In genomic region chr6:146902846-146903245, GRCh38 we compare ENCODE assay signal across 19 cellular contexts.
DNase-seq lines count a peak whose midpoint lies in the region; ATAC-seq and TF ChIP-seq lines count a peak whose summit lies in the region.
"Had no signal": no experiment of that assay in that cellular context is flagged by ENCODE, and none has a peak within 500 bp of the region (broad histone marks: within the 10 kb centered on the region; RNA-seq: fewer than 3 reads in every experiment).

No MANE protein-coding gene starts in this region.

- no peaks in the 10 kb centered on the region for H3K9me2 ChIP-seq in GM23338 (ENCODE audit: insufficient read depth)

- H3K27ac Mint-ChIP-seq in GM23338 (no peak overlapping the region), endodermal cell (no peak overlapping the region)
- H3K27ac Mint-ChIP-seq: T-helper 1 cell treated with Interleukin-12 subunit alpha and Interleukin-12 subunit beta and Interleukin-4 antibody, amounts not matched to agents 30 μg/mL and 1 μg/mL, for 36 hours had no signal

- H3K4me1 Mint-ChIP-seq in GM23338 (peaks cover 4% of the 10 kb centered on the region; the same call in 2 of the 3 replicates), endodermal cell (no peaks in the 10 kb centered on the region)

- H3K27me3 ChIP-seq in GM23338 (ENCODE audit: insufficient read depth), result no peaks in the 10 kb centered on the region
- H3K27me3 ChIP-seq in adipocyte (replicated peaks; ENCODE audit: control insufficient read depth, insufficient read depth, low read length), result no peaks in the 10 kb centered on the region
- H3K27me3 ChIP-seq in osteoblast (ENCODE audit: insufficient read depth, low read length), result no peaks in the 10 kb centered on the region
- H3K27me3 ChIP-seq in endodermal cell (ENCODE audit: control insufficient read depth, insufficient read depth, low read length, poor library complexity, severe bottlenecking), result no peaks in the 10 kb centered on the region

- H3K4me3 ChIP-seq in GM23338 (no peak overlapping the region), adipocyte (ENCODE audit: low read length) (no peak overlapping the region), osteoblast (ENCODE audit: insufficient read depth, low read length) (no peak overlapping the region), endodermal cell (ENCODE audit: low read length) (no peak overlapping the region)
- H3K4me3 ChIP-seq: SK-N-MC had no signal

- no peaks in the 10 kb centered on the region for H3K9me3 ChIP-seq in adipocyte (ENCODE audit: control insufficient read depth, low read length)
- H3K9me3 ChIP-seq in osteoblast (ENCODE audit: low read depth, low read length), result no peaks in the 10 kb centered on the region
- no peaks in the 10 kb centered on the region for H3K9me3 ChIP-seq in endodermal cell (ENCODE audit: control insufficient read depth, low read length)
- H3K9me3 ChIP-seq: Caco-2 had no signal

- no peak overlapping the region for H3K4me2 ChIP-seq in GM23338
- no peak overlapping the region for H3K4me2 ChIP-seq in osteoblast (ENCODE audit: insufficient read depth, low read length)

- H3K36me3 Mint-ChIP-seq in GM23338 (ENCODE audit: low read depth), result no peaks in the 10 kb centered on the region
- H3K36me3 Mint-ChIP-seq in endodermal cell (ENCODE audit: low read depth), result no peaks in the 10 kb centered on the region
- H3K36me3 Mint-ChIP-seq: CD14-positive monocyte had no signal

- H3K4me1 ChIP-seq in GM23338 (ENCODE audit: insufficient read depth) (peaks cover 4% of the 10 kb centered on the region; the same call in 1 of the 2 replicates), adipocyte (ENCODE audit: control insufficient read depth, insufficient read depth, low read length) (peaks cover 15% of the 10 kb centered on the region), osteoblast (ENCODE audit: insufficient read depth, low read length) (peaks cover 25% of the 10 kb centered on the region), endodermal cell (ENCODE audit: control insufficient read depth, insufficient read depth, low read length) (no peaks in the 10 kb centered on the region)
- H3K4me1 ChIP-seq: Caco-2 had no signal

- H3K36me3 ChIP-seq in GM23338 (ENCODE audit: insufficient read depth) (no peaks in the 10 kb centered on the region), adipocyte (ENCODE audit: control insufficient read depth, insufficient read depth, low read length, severe bottlenecking) (no peaks in the 10 kb centered on the region), osteoblast (ENCODE audit: insufficient read depth, low read length) (no peaks in the 10 kb centered on the region), endodermal cell (ENCODE audit: control insufficient read depth, insufficient read depth, low read length) (no peaks in the 10 kb centered on the region)

- H3K4me3 Mint-ChIP-seq in GM23338 (no peak overlapping the region), endodermal cell (no peak overlapping the region)
- H3K4me3 Mint-ChIP-seq: T-helper 1 cell treated with Interleukin-12 subunit alpha and Interleukin-12 subunit beta and Interleukin-4 antibody, amounts not matched to agents 30 μg/mL and 1 μg/mL, for 36 hours had no signal

- no peak overlapping the region for H3K9ac ChIP-seq in adipocyte (ENCODE audit: low read length)
- H3K9ac ChIP-seq in endodermal cell (ENCODE audit: extremely low read depth, low read length, poor library complexity, severe bottlenecking), result no peak overlapping the region

- no peaks in the 10 kb centered on the region for H3K79me2 ChIP-seq in GM23338 (replicated peaks; ENCODE audit: insufficient read depth)
- H3K79me2 ChIP-seq in osteoblast (ENCODE audit: insufficient read depth, low read length), result no peaks in the 10 kb centered on the region

- no peak for ATAC-seq in GM23338

- DNase-seq in NCI-H748 (lab: John Stamatoyannopoulos, UW; ENCODE audit: unreplicated experiment) (peak; percentile 12), NCI-H748 treated with DMSO at 0.1 percent for 48 hours (lab: John Stamatoyannopoulos, UW) (no peak), GM23338 (ENCODE audit: low spot score) (no peak), adipocyte (ENCODE audit: low read depth) (peak; percentile 33), osteoblast (ENCODE audit: insufficient read length, low spot score, missing footprints) (peak; percentile 18), endodermal cell (no peak), NCI-H1417 treated with DMSO at 0.1 percent for 48 hours (lab: John Stamatoyannopoulos, UW) (no peak)
- DNase-seq in activated CD8-positive, alpha-beta memory T cell treated with anti-CD3 and anti-CD28 coated beads, Interleukin-2, amount 50 U/mL, for 4 hours, result no peak
- DNase-seq: KG1, MM.1S, NCI-H1105, NCI-H187, NCI-H774, RPMI8226 had no signal

- no peaks in the 10 kb centered on the region for H3K9me3 Mint-ChIP-seq in GM23338
- no peaks in the 10 kb centered on the region for H3K9me3 Mint-ChIP-seq in endodermal cell
- H3K9me3 Mint-ChIP-seq: CD14-positive monocyte; T-helper 1 cell treated with Interleukin-12 subunit alpha and Interleukin-12 subunit beta and Interleukin-4 antibody, amounts not matched to agents 30 μg/mL and 1 μg/mL, for 36 hours had no signal

- TF ChIP-seq CTCF in GM23338 (conservative IDR thresholded peaks at IDR 0.05; ENCODE audit: low read depth in 2 of 2) (no peak), osteoblast (IDR thresholded peaks at IDR 0.05; ENCODE audit: extremely low read depth, low read depth, low read length) (no peak), endodermal cell (conservative IDR thresholded peaks at IDR 0.05) (no peak)

- H4K20me1 ChIP-seq in GM23338 (replicated peaks; ENCODE audit: insufficient read depth), result no peaks in the 10 kb centered on the region
- no peaks in the 10 kb centered on the region for H4K20me1 ChIP-seq in osteoblast (ENCODE audit: insufficient read depth, low read length)

- H3K27me3 Mint-ChIP-seq in GM23338 (ENCODE audit: insufficient read depth, low read depth, poor library complexity) (peaks cover 2% of the 10 kb centered on the region), endodermal cell (ENCODE audit: insufficient read depth) (no peaks in the 10 kb centered on the region)

- H3K27ac ChIP-seq in GM23338 (ENCODE audit: low read depth) (no peak overlapping the region), osteoblast (ENCODE audit: low read depth, low read length) (no peak overlapping the region), endodermal cell (ENCODE audit: low read depth, low read length) (no peak overlapping the region)
- H3K27ac ChIP-seq: 22Rv1, SK-N-MC had no signal

- H3F3A ChIP-seq in GM23338 (replicated peaks; ENCODE audit: low read depth), result no peaks in the 10 kb centered on the region

- peak overlapping the region; percentile 72; the same call in 1 of the 2 replicates for H2AFZ ChIP-seq in GM23338
- peak overlapping the region; percentile 52 for H2AFZ ChIP-seq in osteoblast (ENCODE audit: low read length)

- no CpG with 5 or more reads among the region's 1 CpG for WGBS in endodermal cell (ENCODE audit: insufficient coverage in 1 of 2, insufficient read length in 1 of 2), 2 experiments

TF ChIP-seq in GM23338, 12 proteins besides CTCF, POLR2A, EP300 and RAD21 (continues in another document):
- TF ChIP-seq ZNF114 (CRISPR knock-in tag; IDR thresholded peaks at IDR 0.05) (no peak), STAT1 (IDR thresholded peaks at IDR 0.05; ENCODE audit: unreplicated experiment) (no peak), CREB1 (CRISPR knock-in tag; IDR thresholded peaks at IDR 0.05; ENCODE audit: low read depth) (no peak), ZNF331 (CRISPR knock-in tag; IDR thresholded peaks at IDR 0.05; ENCODE audit: low read depth) (no peak), JUNB (IDR thresholded peaks at IDR 0.05; ENCODE audit: unreplicated experiment) (no peak)

Comparison
In these comparisons a context has a peak if more than half of its experiments do, and no peak if none do; other contexts are left out.
1. DNase-seq: peak in NCI-H748 (single experiment), adipocyte (single experiment) and osteoblast (single experiment); none in NCI-H748 treated with DMSO at 0.1 percent for 48 hours (single experiment), GM23338 (single experiment), endodermal cell (single experiment), activated CD8-positive, alpha-beta memory T cell treated with anti-CD3 and anti-CD28 coated beads, Interleukin-2, amount 50 U/mL, for 4 hours (single experiment) and NCI-H1417 treated with DMSO at 0.1 percent for 48 hours (single experiment).